1 cellular context compared by ENCODE assay signal in genomic region chr12:112810235-112810917, GRCh38.
TF ChIP-seq lines count a peak whose summit lies in the region.

No MANE protein-coding gene starts in this region.

TF ChIP-seq in H1, 55 proteins besides CTCF, POLR2A, EP300 and RAD21 (continued from another document):
- TF ChIP-seq MAFK (IDR thresholded peaks at IDR 0.05; ENCODE audit: low read depth, low read length) (no peak), CHD1 (IDR thresholded peaks at IDR 0.05; ENCODE audit: low read depth, low read length) (no peak), TBP (IDR thresholded peaks at IDR 0.05; ENCODE audit: low read depth, low read length) (no peak), CHD2 (IDR thresholded peaks at IDR 0.05; ENCODE audit: low read length) (no peak)
